Comparison of ENCODE assay signal across 12 cellular contexts in the genomic region with DNA sequence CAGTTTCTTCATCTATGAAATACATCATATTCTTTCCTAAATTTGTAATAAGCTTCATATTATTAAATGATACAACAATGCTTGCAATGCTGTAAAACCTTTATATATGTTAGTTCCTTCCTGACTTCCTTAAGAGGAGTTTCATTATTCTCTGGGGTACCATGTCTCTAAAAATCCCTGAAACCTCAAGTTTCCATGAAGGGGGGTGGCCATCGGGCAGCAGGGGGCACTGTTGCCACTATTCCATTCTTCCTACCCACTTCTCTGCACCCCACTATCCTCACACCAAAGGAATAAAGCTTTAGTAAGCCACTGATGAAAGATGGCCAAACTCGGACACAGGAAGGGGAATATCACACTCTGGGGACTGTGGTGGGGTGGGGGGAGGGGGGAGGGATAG. TPM values are rescaled to one million over a fixed set of nuclear protein-coding genes. Genes with fewer than 3 reads are reported as not detected.
DNase-seq lines count a peak whose midpoint lies in the region; ATAC-seq, FAIRE-seq and TF ChIP-seq lines count a peak whose summit lies in the region.
"Had no signal": no experiment of that assay in that cellular context is flagged by ENCODE, and none has a peak within 500 bp of the region (broad histone marks: within the 10 kb centered on the region; RNA-seq: fewer than 3 reads in every experiment).

No MANE protein-coding gene starts in this region.

- H3K9me3 Mint-ChIP-seq in WTC11: peaks cover 17% of the 10 kb centered on the region
- H3K9me3 Mint-ChIP-seq: activated naive CD4-positive, alpha-beta T cell treated with anti-CD3 and anti-CD28 coated beads, Interleukin-2, amount 50 U/mL, for 72 hours had no signal

- TF ChIP-seq CTCF in WTC11 (IDR thresholded peaks at IDR 0.05): peak; percentile 53
- TF ChIP-seq CTCF in right lobe of liver (IDR thresholded peaks at IDR 0.05): peak in 3 of 4 donors; percentile 13 to 32 (median 14)

- no peaks in the 10 kb centered on the region; the same call in 1 of the 2 replicates for H3K27me3 Mint-ChIP-seq in WTC11 (ENCODE audit: low read depth)

- peaks cover 14% of the 10 kb centered on the region for H3K36me3 Mint-ChIP-seq in WTC11
- H3K36me3 Mint-ChIP-seq: activated naive CD4-positive, alpha-beta T cell treated with anti-CD3 and anti-CD28 coated beads, Interleukin-2, amount 50 U/mL, for 72 hours had no signal

- no peak overlapping the region for H3K4me3 Mint-ChIP-seq in WTC11

- peaks cover 75% of the 10 kb centered on the region for H3K4me1 Mint-ChIP-seq in WTC11

- no peaks in the 10 kb centered on the region for H3K36me3 ChIP-seq in right lobe of liver

- intact Hi-C loops in right lobe of liver (cut with DNase I): no loop called here

- no peak overlapping the region for H3K4me3 ChIP-seq in right lobe of liver

- H3K4me1 ChIP-seq in right lobe of liver: no peaks in the 10 kb centered on the region

- no peak overlapping the region for H3K27ac ChIP-seq in right lobe of liver

- ATAC-seq in WTC11 (no peak; the same call in 1 of the 2 replicates), right lobe of liver (no peak)
- ATAC-seq: activated naive CD4-positive, alpha-beta T cell treated with anti-CD3 and anti-CD28 coated beads, Interleukin-2, amount 50 U/mL, for 72 hours had no signal

- H3K9me3 ChIP-seq in right lobe of liver: no peaks in the 10 kb centered on the region

- TF ChIP-seq POLR2A in right lobe of liver (IDR thresholded peaks at IDR 0.05): no peak

- peak; percentile 35 for DNase-seq in DMS 273 (lab: John Stamatoyannopoulos, UW; ENCODE audit: unreplicated experiment)
- no peak for DNase-seq in DMS 273 treated with DMSO at 0.1 percent for 48 hours (lab: John Stamatoyannopoulos, UW)
- peak; percentile 15 for DNase-seq in HTR-8/SVneo (ENCODE audit: insufficient read length, low spot score)
- DNase-seq in WTC11 (ENCODE audit: low spot score): peak; percentile 44
- no peak for DNase-seq in right lobe of liver
- DNase-seq in GDM1 (lab: John Stamatoyannopoulos, UW): no peak
- DNase-seq in A172 (ENCODE audit: low spot score): no peak
- no peak for DNase-seq in SK-N-DZ (ENCODE audit: low spot score)
- DNase-seq: 8988T had no signal

- H3K27ac Mint-ChIP-seq in WTC11: peak overlapping the region; percentile 95

- H3K27me3 ChIP-seq in right lobe of liver: no peaks in the 10 kb centered on the region

- 8% methylated on average over 2 of the region's 2 CpGs for whole genome bisulfite sequencing in right lobe of liver (ENCODE audit: insufficient coverage, low coverage, low lambda C conversion rate, missing lambda C conversion rate)

- POLR2A ChIA-PET in WTC11 (lab: Charles Lee): no interaction called here

- no peak for FAIRE-seq in HTR-8/SVneo (lab: Jason Lieb, UNC)

- CTCF ChIA-PET in WTC11 (lab: Charles Lee): interaction anchor here (0.8 to 2.3 kb wide), 12 partner anchors 10 to 265 kb away, joined by 3 to 19 read pairs (median 4); no protein-coding TSS in a partner anchor

TF ChIP-seq in WTC11, 78 proteins besides CTCF, POLR2A, EP300 and RAD21:
- TF ChIP-seq, protein P1, sequence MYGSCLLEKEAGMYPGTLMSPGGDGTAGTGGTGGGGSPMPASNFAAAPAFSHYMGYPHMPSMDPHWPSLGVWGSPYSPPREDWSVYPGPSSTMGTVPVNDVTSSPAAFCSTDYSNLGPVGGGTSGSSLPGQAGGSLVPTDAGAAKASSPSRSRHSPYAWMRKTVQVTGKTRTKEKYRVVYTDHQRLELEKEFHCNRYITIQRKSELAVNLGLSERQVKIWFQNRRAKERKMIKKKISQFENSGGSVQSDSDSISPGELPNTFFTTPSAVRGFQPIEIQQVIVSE (CRISPR knock-in tag; IDR thresholded peaks at IDR 0.05; ENCODE audit: borderline replicate concordance): no peak
- TF ChIP-seq ZNF121 (CRISPR knock-in tag; IDR thresholded peaks at IDR 0.05): no peak
- TF ChIP-seq MYBL2 (CRISPR knock-in tag; IDR thresholded peaks at IDR 0.05): no peak
- TF ChIP-seq NFATC4 (CRISPR knock-in tag; IDR thresholded peaks at IDR 0.05): no peak
- no peak for TF ChIP-seq SP1 (CRISPR knock-in tag; conservative IDR thresholded peaks at IDR 0.05)
- TF ChIP-seq EMX1 (CRISPR knock-in tag; IDR thresholded peaks at IDR 0.05): 0 out of 2 replicates have a peak, but pooled peaks have one; percentile 40
- TF ChIP-seq, protein P2, sequence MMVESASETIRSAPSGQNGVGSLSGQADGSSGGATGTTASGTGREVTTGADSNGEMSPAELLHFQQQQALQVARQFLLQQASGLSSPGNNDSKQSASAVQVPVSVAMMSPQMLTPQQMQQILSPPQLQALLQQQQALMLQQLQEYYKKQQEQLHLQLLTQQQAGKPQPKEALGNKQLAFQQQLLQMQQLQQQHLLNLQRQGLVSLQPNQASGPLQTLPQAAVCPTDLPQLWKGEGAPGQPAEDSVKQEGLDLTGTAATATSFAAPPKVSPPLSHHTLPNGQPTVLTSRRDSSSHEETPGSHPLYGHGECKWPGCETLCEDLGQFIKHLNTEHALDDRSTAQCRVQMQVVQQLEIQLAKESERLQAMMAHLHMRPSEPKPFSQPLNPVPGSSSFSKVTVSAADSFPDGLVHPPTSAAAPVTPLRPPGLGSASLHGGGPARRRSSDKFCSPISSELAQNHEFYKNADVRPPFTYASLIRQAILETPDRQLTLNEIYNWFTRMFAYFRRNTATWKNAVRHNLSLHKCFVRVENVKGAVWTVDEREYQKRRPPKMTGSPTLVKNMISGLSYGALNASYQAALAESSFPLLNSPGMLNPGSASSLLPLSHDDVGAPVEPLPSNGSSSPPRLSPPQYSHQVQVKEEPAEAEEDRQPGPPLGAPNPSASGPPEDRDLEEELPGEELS (CRISPR knock-in tag; IDR thresholded peaks at IDR 0.05): no peak

RNA-seq across cellular contexts. Expression of a gene that starts 9.0 kb away (rescaled TPM):
- 0.16 to 0.18 TPM (median 0.17 TPM) in 3 replicates for total RNA-seq in WTC11 (2021)
- total RNA-seq in right lobe of liver: not detected
- not detected in 2 replicates for total RNA-seq in A172 (2014; rRNA removed; shearing (Covaris generic))
- polyA plus RNA-seq in SK-N-DZ (2014; cell fraction: cytosol; rRNA removed): not detected in 2 replicates
- not detected in 2 replicates for polyA plus RNA-seq in SK-N-DZ (2014; cell fraction: nucleus; rRNA removed)
- total RNA-seq: activated naive CD4-positive, alpha-beta T cell treated with anti-CD3 and anti-CD28 coated beads, Interleukin-2, amount 50 U/mL, for 72 hours; lung microvascular endothelial cell; skeletal muscle tissue had no signal

Comparison
In these comparisons a context has a peak if more than half of its experiments do, and no peak if none do; other contexts are left out.
1. DNase-seq: peak in DMS 273 (single experiment), HTR-8/SVneo (single experiment) and WTC11 (single experiment); none in DMS 273 treated with DMSO at 0.1 percent for 48 hours (single experiment), right lobe of liver (0 of 3), GDM1 (single experiment), A172 (single experiment) and SK-N-DZ (single experiment).